Comparison of ENCODE assay signal across 13 cellular contexts in the genomic region with DNA sequence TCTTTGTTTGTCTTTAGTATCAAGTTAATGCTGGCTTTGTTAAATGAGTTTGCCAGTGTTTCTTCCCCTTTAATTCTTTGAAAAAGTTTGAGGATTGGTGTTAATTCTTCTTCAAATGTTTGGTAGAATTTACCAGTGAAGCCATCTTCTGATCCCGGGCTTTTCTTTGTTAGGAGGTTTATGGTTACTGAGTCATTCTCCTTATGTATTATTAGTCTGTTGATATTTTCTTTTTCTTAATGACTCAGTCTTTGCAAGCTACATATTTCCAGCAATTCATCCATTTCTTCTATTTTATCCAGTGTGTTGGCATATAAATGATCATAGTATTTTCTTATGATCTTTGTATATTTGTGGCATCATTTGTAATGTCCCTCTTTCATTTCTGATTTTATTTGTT.
DNase-seq lines count a peak whose midpoint lies in the region; ATAC-seq and TF ChIP-seq lines count a peak whose summit lies in the region.
"Had no signal": no experiment of that assay in that cellular context is flagged by ENCODE, and none has a peak within 500 bp of the region (broad histone marks: within the 10 kb centered on the region; RNA-seq: fewer than 3 reads in every experiment).

No MANE protein-coding gene starts in this region.

- POLR2A ChIA-PET in PC-3 (lab: Charles Lee; ENCODE audit: unreplicated experiment): no interaction called here

- intact Hi-C loops in PC-3 (cut with micrococcal nuclease): no loop called here
- intact Hi-C loops in breast epithelium (cut with DNase I; ENCODE audit: low total_unique reads): no loop called here

- ATAC-seq in PC-3: peak; percentile 89
- ATAC-seq in HG03432 (IDR thresholded peaks at IDR 0.05; ENCODE audit: unreplicated experiment): no peak
- ATAC-seq: A549, HCT116 had no signal

- H3K27me3 ChIP-seq in PC-3 (ENCODE audit: low read length) (no peaks in the 10 kb centered on the region), endodermal cell (ENCODE audit: control insufficient read depth, insufficient read depth, low read length, poor library complexity, severe bottlenecking) (no peaks in the 10 kb centered on the region), breast epithelium (no peaks in the 10 kb centered on the region)
- H3K27me3 ChIP-seq: BE2C had no signal

- H3K4me3 Mint-ChIP-seq in endodermal cell: no peak overlapping the region
- H3K4me3 Mint-ChIP-seq: CD4-positive, alpha-beta memory T cell had no signal

- CTCF ChIA-PET in PC-3 (lab: Charles Lee): no interaction called here

- no peaks in the 10 kb centered on the region for H3K9me2 ChIP-seq in PC-3 (replicated peaks; ENCODE audit: low read length)

- no peak for TF ChIP-seq POLR2A in breast epithelium (IDR thresholded peaks at IDR 0.05)

- H3K9me3 ChIP-seq in PC-3 (ENCODE audit: low read length): no peaks in the 10 kb centered on the region
- H3K9me3 ChIP-seq in endodermal cell (ENCODE audit: control insufficient read depth, low read length): no peaks in the 10 kb centered on the region
- no peaks in the 10 kb centered on the region for H3K9me3 ChIP-seq in breast epithelium
- H3K9me3 ChIP-seq: A549, BE2C had no signal

- no peak for TF ChIP-seq CTCF in PC-3 (conservative IDR thresholded peaks at IDR 0.05; ENCODE audit: low read depth, low read length)
- no peak for TF ChIP-seq CTCF in endodermal cell (conservative IDR thresholded peaks at IDR 0.05)
- TF ChIP-seq CTCF in fibroblast of villous mesenchyme (IDR thresholded peaks at IDR 0.05; ENCODE audit: insufficient read depth, low read depth, low read length): no peak
- TF ChIP-seq CTCF in breast epithelium (IDR thresholded peaks at IDR 0.05): no peak

- 86% methylated on average over 1 of the region's 1 CpG; no CpG with 5 or more reads in 1 of the 2 experiments for WGBS in endodermal cell (ENCODE audit: insufficient coverage in 1 of 2, insufficient read length in 1 of 2), 2 experiments

- no peaks in the 10 kb centered on the region for H3K27me3 Mint-ChIP-seq in endodermal cell (ENCODE audit: insufficient read depth)
- H3K27me3 Mint-ChIP-seq: CD4-positive, alpha-beta memory T cell had no signal

- H3K4me1 ChIP-seq in PC-3 (ENCODE audit: insufficient read depth, low read length) (peaks cover 22% of the 10 kb centered on the region), endodermal cell (ENCODE audit: control insufficient read depth, insufficient read depth, low read length) (no peaks in the 10 kb centered on the region), breast epithelium (no peaks in the 10 kb centered on the region)
- H3K4me1 ChIP-seq: A549, BE2C had no signal

- H3K36me3 ChIP-seq in PC-3 (ENCODE audit: low read depth, low read length) (no peaks in the 10 kb centered on the region), endodermal cell (ENCODE audit: control insufficient read depth, insufficient read depth, low read length) (no peaks in the 10 kb centered on the region), breast epithelium (no peaks in the 10 kb centered on the region)
- H3K36me3 ChIP-seq: BE2C had no signal

- no peak overlapping the region for H3K4me3 ChIP-seq in PC-3 (ENCODE audit: low read length)
- no peak overlapping the region for H3K4me3 ChIP-seq in endodermal cell (ENCODE audit: low read length)
- H3K4me3 ChIP-seq in fibroblast of villous mesenchyme (ENCODE audit: low read depth, low read length): no peak overlapping the region
- no peak overlapping the region for H3K4me3 ChIP-seq in breast epithelium
- H3K4me3 ChIP-seq: A549 had no signal

- no TSS peak for BruUV-seq in PC-3 (replicated peaks; lab: Mats Ljungman, UMichigan)

- H4K20me1 ChIP-seq in PC-3 (ENCODE audit: low read length): no peaks in the 10 kb centered on the region

- no peaks in the 10 kb centered on the region for H3K36me3 Mint-ChIP-seq in endodermal cell (ENCODE audit: low read depth)
- H3K36me3 Mint-ChIP-seq: CD4-positive, alpha-beta memory T cell had no signal

- no peaks in the 10 kb centered on the region for H3K9me3 Mint-ChIP-seq in endodermal cell

- peak overlapping the region; percentile 20 for H3K27ac ChIP-seq in PC-3 (ENCODE audit: low read length)
- H3K27ac ChIP-seq in endodermal cell (ENCODE audit: low read depth, low read length): no peak overlapping the region
- H3K27ac ChIP-seq in breast epithelium: no peak overlapping the region
- H3K27ac ChIP-seq: A549, C4-2B had no signal

- H3K9ac ChIP-seq in PC-3 (ENCODE audit: low read length) (no peak overlapping the region), endodermal cell (ENCODE audit: extremely low read depth, low read length, poor library complexity, severe bottlenecking) (no peak overlapping the region)

- peak overlapping the region; percentile 23 for H3K27ac Mint-ChIP-seq in endodermal cell
- H3K27ac Mint-ChIP-seq: CD4-positive, alpha-beta memory T cell had no signal

- peaks cover 8% of the 10 kb centered on the region for H3K4me1 Mint-ChIP-seq in endodermal cell
- H3K4me1 Mint-ChIP-seq: CD4-positive, alpha-beta memory T cell had no signal

- peak overlapping the region; percentile 26 for H3K4me2 ChIP-seq in PC-3 (ENCODE audit: low read length)
- H3K4me2 ChIP-seq: A549 had no signal

- no peaks in the 10 kb centered on the region for H3K79me2 ChIP-seq in PC-3 (ENCODE audit: low read length)

- H3F3A ChIP-seq in PC-3 (ENCODE audit: low read length, unreplicated experiment): no peaks in the 10 kb centered on the region

- peak; percentile 61 for DNase-seq in PC-3
- DNase-seq in endodermal cell: no peak
- peak; percentile 2 for DNase-seq in fibroblast of villous mesenchyme (ENCODE audit: low read depth)
- no peak for DNase-seq in T-helper 2 cell
- DNase-seq in breast epithelium (ENCODE audit: low spot score in 2 of 2): no peak
- DNase-seq: BE2C; CD4-positive, alpha-beta memory T cell; DND-41; GDM1 had no signal

- H2AFZ ChIP-seq in PC-3 (ENCODE audit: low read length): peak overlapping the region; percentile 49

Comparison
In these comparisons a context has a peak if more than half of its experiments do, and no peak if none do; other contexts are left out.
1. DNase-seq: peak in PC-3 (single experiment) and fibroblast of villous mesenchyme (single experiment); none in endodermal cell (single experiment), T-helper 2 cell (0 of 5) and breast epithelium (0 of 2).